ENCODE assay signal across 9 cellular contexts in the genomic region with DNA sequence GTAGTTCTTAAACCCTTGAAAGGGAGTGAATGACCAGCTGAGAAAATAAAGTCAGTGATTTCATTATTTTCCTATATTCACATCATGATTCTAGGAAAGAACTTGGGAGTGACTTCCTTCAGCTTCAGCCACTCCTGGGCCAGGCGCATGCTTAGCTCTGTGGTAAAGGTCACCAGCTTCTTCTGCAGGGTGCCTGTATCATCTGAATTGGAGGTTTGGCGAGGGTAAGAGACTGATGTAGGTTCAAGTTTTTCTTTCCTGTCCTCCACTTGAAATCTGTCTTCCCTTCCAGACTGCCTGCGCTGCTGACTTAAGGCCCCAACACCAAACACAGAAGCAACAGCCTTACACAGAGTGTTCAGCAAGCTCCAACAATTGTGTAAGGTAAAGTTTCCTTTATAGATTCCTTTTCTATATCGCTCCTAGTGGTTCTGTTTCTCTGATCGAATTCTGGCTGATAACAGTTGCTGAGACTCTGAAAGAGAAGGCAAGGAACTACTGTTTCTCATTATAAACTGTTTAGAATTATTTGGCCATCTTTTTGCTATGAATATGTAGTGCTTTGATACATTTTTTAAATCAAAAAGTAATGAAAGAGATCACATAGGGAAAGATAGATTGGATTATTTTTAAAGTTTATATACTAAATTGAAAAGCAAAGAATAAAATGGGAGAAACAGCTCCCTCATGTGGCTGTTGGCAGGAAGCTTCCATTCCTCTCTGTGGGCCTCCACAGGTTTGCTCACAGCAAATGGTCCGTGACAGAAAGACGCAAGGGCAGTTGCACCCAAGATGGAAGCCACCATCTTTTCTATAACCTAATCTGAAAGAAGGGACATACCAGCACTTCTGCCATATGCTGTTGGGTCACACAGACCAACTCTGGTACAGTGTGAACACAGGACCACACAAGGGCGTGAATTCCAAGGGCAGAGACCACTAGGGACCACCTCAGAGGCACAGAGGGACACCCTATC. TPM values are rescaled to one million over a fixed set of nuclear protein-coding genes. Genes with fewer than 3 reads are reported as not detected.
DNase-seq lines count a peak whose midpoint lies in the region; ATAC-seq and TF ChIP-seq lines count a peak whose summit lies in the region.
"Had no signal": no experiment of that assay in that cellular context is flagged by ENCODE, and none has a peak within 500 bp of the region (broad histone marks: within the 10 kb centered on the region; RNA-seq: fewer than 3 reads in every experiment).

No MANE protein-coding gene starts in this region.

- no peak overlapping the region for H3K27ac Mint-ChIP-seq in natural killer cell

- no peak overlapping the region for H3K4me3 ChIP-seq in LNCaP clone FGC (ENCODE audit: low read depth, low read length)
- H3K4me3 ChIP-seq in SK-N-MC: peak overlapping the region; percentile 37; the same call in 1 of the 2 replicates
- H3K4me3 ChIP-seq in dorsolateral prefrontal cortex: no peak overlapping the region
- no peak overlapping the region for H3K4me3 ChIP-seq in MG63
- H3K4me3 ChIP-seq: BLaER1 treated with 17β-estradiol and CSF1 and Interleukin-3, amounts not matched to agents 10 nM and 100 nM had no signal

- H3K27ac ChIP-seq in SK-N-MC (peak overlapping the region; percentile 19), dorsolateral prefrontal cortex (no peak overlapping the region)
- H3K27ac ChIP-seq: BLaER1 treated with 17β-estradiol and CSF1 and Interleukin-3, amounts not matched to agents 10 nM and 100 nM had no signal

- no peak overlapping the region for H3K4me3 Mint-ChIP-seq in natural killer cell

- peaks cover 5% of the 10 kb centered on the region; the same call in 1 of the 2 replicates for H3K36me3 ChIP-seq in SK-N-MC (ENCODE audit: insufficient read depth, low read length)
- no peaks in the 10 kb centered on the region; the same call in none of the 2 replicates for H3K36me3 ChIP-seq in MG63

- peak; percentile 49 for DNase-seq in NCI-H345 (lab: John Stamatoyannopoulos, UW)
- no peak for DNase-seq in NCI-H345 treated with DMSO at 0.1 percent for 48 hours (lab: John Stamatoyannopoulos, UW; ENCODE audit: unreplicated experiment)
- DNase-seq in LNCaP clone FGC (ENCODE audit: low read depth): no peak
- DNase-seq in SK-N-MC (ENCODE audit: low read depth, low spot score): peak; percentile 24
- peak in 2 of 10 donors; percentile 29 to 36 for DNase-seq in dorsolateral prefrontal cortex
- no peak for DNase-seq in natural killer cell
- no peak for DNase-seq in MG63

- intact Hi-C loops in dorsolateral prefrontal cortex (cut with DNase I): no loop called here
- intact Hi-C loops in natural killer cell (cut with micrococcal nuclease): no loop called here

- no peaks in the 10 kb centered on the region for H3K9me3 Mint-ChIP-seq in natural killer cell

- peak overlapping the region; percentile 1 for H3K9ac ChIP-seq in SK-N-MC (ENCODE audit: insufficient read length)

- no peaks in the 10 kb centered on the region for H3K36me3 Mint-ChIP-seq in natural killer cell

- H3K27me3 ChIP-seq in dorsolateral prefrontal cortex (no peaks in the 10 kb centered on the region), MG63 (no peaks in the 10 kb centered on the region)
- H3K27me3 ChIP-seq: BLaER1 treated with 17β-estradiol and CSF1 and Interleukin-3, amounts not matched to agents 10 nM and 100 nM had no signal

- H3K27me3 Mint-ChIP-seq in natural killer cell (ENCODE audit: low read depth in 2 of 2): no peaks in the 10 kb centered on the region

- ATAC-seq in GM21786 (IDR thresholded peaks at IDR 0.05; ENCODE audit: unreplicated experiment): peak; percentile 63
- peak; percentile 27 to 53 (median 39) for ATAC-seq in natural killer cell

- TF ChIP-seq CTCF in LNCaP clone FGC (IDR thresholded peaks at IDR 0.05; ENCODE audit: control insufficient read depth, extremely low read depth, insufficient read depth) (peak; percentile 78), dorsolateral prefrontal cortex (IDR thresholded peaks at IDR 0.05 in 54 of 56, conservative IDR thresholded peaks at IDR 0.05 in 2 of 56; ENCODE audit: low read depth in 1 of 56, partially characterized antibody in 56 of 56) (peak in 55 of 56 donors; percentile 44 to 77 (median 64)), natural killer cell (IDR thresholded peaks at IDR 0.05) (peak; percentile 57)

- H3K4me1 Mint-ChIP-seq in natural killer cell: no peaks in the 10 kb centered on the region

- H3K9me3 ChIP-seq in SK-N-MC (ENCODE audit: low read depth, low read length) (no peaks in the 10 kb centered on the region), MG63 (no peaks in the 10 kb centered on the region)
- H3K9me3 ChIP-seq: BLaER1 treated with 17β-estradiol and CSF1 and Interleukin-3, amounts not matched to agents 10 nM and 100 nM had no signal

RNA-seq across cellular contexts. Expression of a gene that starts 14.0 kb away (rescaled TPM):
- total RNA-seq in dorsolateral prefrontal cortex (10 to 100 TPM; 31.7 to 95.3 (median 53.2) TPM), natural killer cell (10 to 100 TPM; 32.5 to 43.3 (median 35.0) TPM)
- total RNA-seq in MG63 (2014; rRNA removed; shearing (Covaris generic); ENCODE audit: low replicate concordance): 5.2 and 6.0 TPM in 2 replicates

RNA-seq across cellular contexts. Expression of a gene that starts 16.4 kb away (rescaled TPM):
- under 1 TPM in 5 of 120 experiments, not detected in 115; 0.13 to 0.86 (median 0.27) TPM for total RNA-seq in dorsolateral prefrontal cortex
- not detected for total RNA-seq in natural killer cell
- total RNA-seq in MG63 (2014; rRNA removed; shearing (Covaris generic); ENCODE audit: low replicate concordance): not detected in 2 replicates

Comparison
In these comparisons a context has a peak if more than half of its experiments do, and no peak if none do; other contexts are left out.
1. DNase-seq: peak in NCI-H345 (single experiment) and SK-N-MC (single experiment); none in NCI-H345 treated with DMSO at 0.1 percent for 48 hours (single experiment), LNCaP clone FGC (single experiment), natural killer cell (single experiment) and MG63 (single experiment).
2. Peak in every context shown above with its lines, with median percentiles within 50 percentile points of each other: CTCF ChIP-seq.